Comparison of ENCODE assay signal across 1 cellular context in genomic region chr16:66359811-66360608, GRCh38.
A peak's percentile ranks its signal among the peaks of the same experiment; 100 is the strongest.
TF ChIP-seq lines count a peak whose summit lies in the region.

No MANE protein-coding gene starts in this region.

TF ChIP-seq in HepG2, 621 proteins besides CTCF, POLR2A, EP300 and RAD21 (continued from another document):
- TF ChIP-seq ZNF18 (CRISPR knock-in tag; IDR thresholded peaks at IDR 0.05; ENCODE audit: insufficient replicate concordance) (no peak), ZBTB25 (CRISPR knock-in tag; IDR thresholded peaks at IDR 0.05) (no peak), SAFB2 (CRISPR knock-in tag; IDR thresholded peaks at IDR 0.05; ENCODE audit: borderline replicate concordance, low read depth) (no peak), EED (CRISPR knock-in tag; IDR thresholded peaks at IDR 0.05) (0 out of 2 replicates have a peak, but pooled peaks have one; percentile 37), MNT (IDR thresholded peaks at IDR 0.05) (peak; percentile 88), PRDM10 (CRISPR knock-in tag; IDR thresholded peaks at IDR 0.05; ENCODE audit: low read depth) (no peak), CHD4 (IDR thresholded peaks at IDR 0.05; ENCODE audit: borderline replicate concordance, low read length) (no peak), ZNF768 (CRISPR knock-in tag; IDR thresholded peaks at IDR 0.05) (peak; percentile 77), RARA (CRISPR knock-in tag; IDR thresholded peaks at IDR 0.05) (no peak), ZNF670 (CRISPR knock-in tag; IDR thresholded peaks at IDR 0.05; ENCODE audit: borderline replicate concordance) (no peak), REL (CRISPR knock-in tag; conservative IDR thresholded peaks at IDR 0.05) (no peak)
- TF ChIP-seq, protein P1, sequence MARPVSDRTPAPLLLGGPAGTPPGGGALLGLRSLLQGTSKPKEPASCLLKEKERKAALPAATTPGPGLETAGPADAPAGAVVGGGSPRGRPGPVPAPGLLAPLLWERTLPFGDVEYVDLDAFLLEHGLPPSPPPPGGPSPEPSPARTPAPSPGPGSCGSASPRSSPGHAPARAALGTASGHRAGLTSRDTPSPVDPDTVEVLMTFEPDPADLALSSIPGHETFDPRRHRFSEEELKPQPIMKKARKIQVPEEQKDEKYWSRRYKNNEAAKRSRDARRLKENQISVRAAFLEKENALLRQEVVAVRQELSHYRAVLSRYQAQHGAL (CRISPR knock-in tag; IDR thresholded peaks at IDR 0.05; ENCODE audit: not compliant biosample characterization) = no peak
TF ChIP-seq in HepG2: peak in this region for 3.
